8 cellular contexts compared by ENCODE assay signal in genomic region chr5:178230879-178231735, GRCh38. TPM values are rescaled to one million over a fixed set of nuclear protein-coding genes. Genes with fewer than 3 reads are reported as not detected.
DNase-seq lines count a peak whose midpoint lies in the region; ATAC-seq, FAIRE-seq and TF ChIP-seq lines count a peak whose summit lies in the region.

No MANE protein-coding gene starts in this region.

- H4K20me1 ChIP-seq in astrocyte (ENCODE audit: insufficient read depth, low read length): peaks cover 41% of the 10 kb centered on the region

- TF ChIP-seq POLR2A in suprapubic skin (IDR thresholded peaks at IDR 0.05): no peak

- no peak overlapping the region for H2AFZ ChIP-seq in astrocyte (ENCODE audit: low read depth, low read length)

- H3K27ac Mint-ChIP-seq in T-helper 2 cell treated with Interferon-gamma antibody and Interleukin-4, amounts not matched to agents 5 μg/mL and 100 μg/mL, for 36 hours: peak overlapping the region; percentile 55
- H3K27ac Mint-ChIP-seq in astrocyte (ENCODE audit: unreplicated experiment): peak overlapping the region; percentile 43

- H3K4me3 ChIP-seq in astrocyte (ENCODE audit: insufficient read depth, low read depth, low read length) (peak overlapping the region; percentile 83), suprapubic skin (peak overlapping the region; percentile 80)

- H3K9me3 ChIP-seq in astrocyte (ENCODE audit: insufficient read depth, low read depth, low read length): peaks cover 8% of the 10 kb centered on the region
- no peaks in the 10 kb centered on the region for H3K9me3 ChIP-seq in suprapubic skin

- H3K27ac ChIP-seq in astrocyte (ENCODE audit: low read depth, low read length): no peak overlapping the region
- no peak overlapping the region for H3K27ac ChIP-seq in suprapubic skin

- no peak for FAIRE-seq in astrocyte (lab: Jason Lieb, UNC)

- H3K36me3 ChIP-seq in astrocyte (ENCODE audit: insufficient read depth, low read length) (peaks cover 15% of the 10 kb centered on the region), suprapubic skin (peaks cover 42% of the 10 kb centered on the region)

- no peaks in the 10 kb centered on the region for H3K27me3 Mint-ChIP-seq in T-helper 2 cell treated with Interferon-gamma antibody and Interleukin-4, amounts not matched to agents 5 μg/mL and 100 μg/mL, for 36 hours (ENCODE audit: low read depth)
- H3K27me3 Mint-ChIP-seq in astrocyte (ENCODE audit: low read depth, unreplicated experiment): no peaks in the 10 kb centered on the region

- TF ChIP-seq CTCF in astrocyte (IDR thresholded peaks at IDR 0.05; ENCODE audit: insufficient read depth, low read depth, low read length) (no peak), suprapubic skin (IDR thresholded peaks at IDR 0.05) (no peak)

- H3K79me2 ChIP-seq in astrocyte (ENCODE audit: insufficient read depth, low read length): peaks cover 40% of the 10 kb centered on the region

- 70% methylated on average over 13 of the region's 14 CpGs for WGBS in suprapubic skin

- intact Hi-C loops in left colon (cut with DNase I, micrococcal nuclease): no loop called here

- H3K4me1 Mint-ChIP-seq in T-helper 2 cell treated with Interferon-gamma antibody and Interleukin-4, amounts not matched to agents 5 μg/mL and 100 μg/mL, for 36 hours (ENCODE audit: low read depth): peaks cover 27% of the 10 kb centered on the region
- peaks cover 18% of the 10 kb centered on the region for H3K4me1 Mint-ChIP-seq in astrocyte (ENCODE audit: low read depth, unreplicated experiment)

- H3K9ac ChIP-seq in astrocyte (ENCODE audit: low read length): peak overlapping the region; percentile 86

- H3K36me3 Mint-ChIP-seq in T-helper 2 cell treated with Interferon-gamma antibody and Interleukin-4, amounts not matched to agents 5 μg/mL and 100 μg/mL, for 36 hours (ENCODE audit: low read depth): peaks cover 52% of the 10 kb centered on the region
- H3K36me3 Mint-ChIP-seq in astrocyte (ENCODE audit: low read depth, unreplicated experiment): peaks cover 36% of the 10 kb centered on the region

- H3K4me1 ChIP-seq in astrocyte (ENCODE audit: insufficient read depth, low read length): peaks cover 26% of the 10 kb centered on the region
- peaks cover 45% of the 10 kb centered on the region for H3K4me1 ChIP-seq in suprapubic skin

- H3K4me3 Mint-ChIP-seq in T-helper 2 cell treated with Interferon-gamma antibody and Interleukin-4, amounts not matched to agents 5 μg/mL and 100 μg/mL, for 36 hours: peak overlapping the region; percentile 89
- peak overlapping the region; percentile 80 for H3K4me3 Mint-ChIP-seq in astrocyte (ENCODE audit: unreplicated experiment)

- H3K27me3 ChIP-seq in astrocyte (ENCODE audit: insufficient read depth, low read length) (no peaks in the 10 kb centered on the region), suprapubic skin (no peaks in the 10 kb centered on the region)

- H3K4me2 ChIP-seq in astrocyte (ENCODE audit: low read length): peak overlapping the region; percentile 97

- TF ChIP-seq EP300 in suprapubic skin (IDR thresholded peaks at IDR 0.05): no peak

- ATAC-seq in left colon (peak; percentile 35), HG02588 (IDR thresholded peaks at IDR 0.05; ENCODE audit: unreplicated experiment) (no peak)

- no peaks in the 10 kb centered on the region for H3K9me3 Mint-ChIP-seq in T-helper 2 cell treated with Interferon-gamma antibody and Interleukin-4, amounts not matched to agents 5 μg/mL and 100 μg/mL, for 36 hours
- peaks cover 11% of the 10 kb centered on the region for H3K9me3 Mint-ChIP-seq in astrocyte (ENCODE audit: unreplicated experiment)

- no peak for DNase-seq in T-helper 2 cell treated with Interferon-gamma antibody and Interleukin-4, amounts not matched to agents 5 μg/mL and 100 μg/mL, for 36 hours (ENCODE audit: low spot score)
- DNase-seq in T-helper 2 cell: no peak
- DNase-seq in astrocyte (ENCODE audit: low read depth): peak; percentile 24
- no peak for DNase-seq in left colon
- DNase-seq in suprapubic skin (ENCODE audit: low spot score in 2 of 2): no peak
- no peak for DNase-seq in SIG-M5 (lab: John Stamatoyannopoulos, UW)
- DNase-seq in HK-2 (ENCODE audit: unreplicated experiment): no peak

RNA-seq across cellular contexts. Expression of gene PHYKPL, which starts 1.5 kb away (rescaled TPM):
- total RNA-seq in astrocyte (26.5 and 27.5 TPM in 2 replicates), left colon (100 to 1,000 TPM; 157 to 180 TPM), suprapubic skin (10 to 100 TPM; 27.1 to 50.5 (median 35.7) TPM)

RNA-seq across cellular contexts. Expression of gene HNRNPAB, which starts 26.8 kb away (rescaled TPM):
- total RNA-seq in astrocyte (184 and 199 TPM in 2 replicates), left colon (100 to 1,000 TPM; 274 to 281 TPM), suprapubic skin (100 to 1,000 TPM in 1 of 4 donors, 10 to 100 TPM in 3; 57.0 to 113 (median 83.1) TPM)

RNA-seq across cellular contexts. Expression of gene GMCL2, which starts 43.9 kb away (rescaled TPM):
- not detected in 2 replicates for total RNA-seq in astrocyte
- total RNA-seq in left colon: not detected
- total RNA-seq in suprapubic skin: under 1 TPM in 1 of 4 donors, not detected in 3; 0.49 TPM
